24 cellular contexts compared by ENCODE assay signal in genomic region chr9:9892217-9892616, GRCh38.
A peak's percentile ranks its signal among the peaks of the same experiment; 100 is the strongest.
DNase-seq lines count a peak whose midpoint lies in the region; ATAC-seq and TF ChIP-seq lines count a peak whose summit lies in the region.
"Had no signal": no experiment of that assay in that cellular context is flagged by ENCODE, and none has a peak within 500 bp of the region (broad histone marks: within the 10 kb centered on the region; RNA-seq: fewer than 3 reads in every experiment).

No MANE protein-coding gene starts in this region.

- H3K4me2 ChIP-seq in OCI-LY3 (ENCODE audit: low read length): 0 out of 2 replicates have a peak overlapping the region, but pooled peaks have one; percentile 2
- H3K4me2 ChIP-seq: BLaER1 treated with 17β-estradiol and CSF1 and Interleukin-3, amounts not matched to agents 10 nM and 100 nM had no signal

- POLR2A ChIA-PET in A673 (lab: Charles Lee; ENCODE audit: low non-redundant PET): no interaction called here

- no peak overlapping the region for H3K9ac ChIP-seq in OCI-LY3 (ENCODE audit: low read length)
- H3K9ac ChIP-seq: BLaER1 treated with 17β-estradiol and CSF1 and Interleukin-3, amounts not matched to agents 10 nM and 100 nM had no signal

- H3K27ac ChIP-seq in OCI-LY3 (ENCODE audit: low read length) (no peak overlapping the region), A673 (ENCODE audit: low read depth, low read length, poor library complexity, severe bottlenecking) (no peak overlapping the region)
- H3K27ac ChIP-seq: BLaER1 treated with 17β-estradiol and CSF1 and Interleukin-3, amounts not matched to agents 10 nM and 100 nM; RWPE1 had no signal

- H3K36me3 ChIP-seq in OCI-LY3 (replicated peaks; ENCODE audit: low read depth, low read length) (no peaks in the 10 kb centered on the region), A673 (ENCODE audit: insufficient read depth, low read length, poor library complexity, severe bottlenecking) (no peaks in the 10 kb centered on the region)
- H3K36me3 ChIP-seq: BLaER1 treated with 17β-estradiol and CSF1 and Interleukin-3, amounts not matched to agents 10 nM and 100 nM; HAP-1 had no signal

- H3K9me3 ChIP-seq in OCI-LY3 (ENCODE audit: insufficient read depth, low read length) (no peaks in the 10 kb centered on the region), A673 (ENCODE audit: low read depth, low read length, poor library complexity, severe bottlenecking) (no peaks in the 10 kb centered on the region)
- H3K9me3 ChIP-seq: HAP-1 had no signal

- CTCF ChIA-PET in A673 (lab: Charles Lee): no interaction called here

- peak; percentile 58 for ATAC-seq in GM18861 (IDR thresholded peaks at IDR 0.05; ENCODE audit: unreplicated experiment)
- ATAC-seq in GM21390 (IDR thresholded peaks at IDR 0.05; ENCODE audit: unreplicated experiment): peak; percentile 50
- peak; percentile 82 for ATAC-seq in HG03432 (IDR thresholded peaks at IDR 0.05; ENCODE audit: unreplicated experiment)
- no peak for ATAC-seq in esophagus mucosa
- ATAC-seq: GM12878 had no signal

- no peaks in the 10 kb centered on the region for H3K79me2 ChIP-seq in OCI-LY3 (ENCODE audit: low read length)

- intact Hi-C loops in A673 (cut with micrococcal nuclease; ENCODE audit: unreplicated experiment): no loop called here

- H4K20me1 ChIP-seq in OCI-LY3 (ENCODE audit: insufficient read depth, low read length): no peaks in the 10 kb centered on the region
- H4K20me1 ChIP-seq: BLaER1 treated with 17β-estradiol and CSF1 and Interleukin-3, amounts not matched to agents 10 nM and 100 nM had no signal

- DNase-seq in A673 (ENCODE audit: low spot score) (no peak), hippocampal formation (lab: John Stamatoyannopoulos, UW) (no peak)
- DNase-seq: AML-193; CD4-positive, alpha-beta T cell; DMS53; GOT3; HFFc6; KBM-7; NCI-H2029; NCI-H446; NCI-H524 treated with DMSO at 0.1 percent for 48 hours; NCI-H774; NK-92 treated with Interleukin-12 subunit alpha and Interleukin-12 subunit beta, amount 100 ng/mL, for 24 hours; SHP77 treated with DMSO at 0.1 percent for 48 hours; T-helper 1 cell had no signal

- BruUV-seq in A673 (replicated peaks; lab: Mats Ljungman, UMichigan): no TSS peak

- TF ChIP-seq CTCF in OCI-LY3 (IDR thresholded peaks at IDR 0.05; ENCODE audit: low read depth, low read length): no peak
- no peak for TF ChIP-seq CTCF in A673 (conservative IDR thresholded peaks at IDR 0.05; ENCODE audit: low read depth, low read length)

- H3K4me3 ChIP-seq in OCI-LY3 (ENCODE audit: low read length) (no peak overlapping the region), A673 (ENCODE audit: low read depth, low read length, poor library complexity, severe bottlenecking) (no peak overlapping the region)
- H3K4me3 ChIP-seq: BLaER1 treated with 17β-estradiol and CSF1 and Interleukin-3, amounts not matched to agents 10 nM and 100 nM; GM12878; HAP-1 had no signal

- H3K27me3 ChIP-seq in OCI-LY3 (ENCODE audit: low read depth, low read length) (no peaks in the 10 kb centered on the region), A673 (replicated peaks; ENCODE audit: insufficient read depth, low read depth, low read length, poor library complexity) (peaks cover 7% of the 10 kb centered on the region)
- H3K27me3 ChIP-seq: BLaER1 treated with 17β-estradiol and CSF1 and Interleukin-3, amounts not matched to agents 10 nM and 100 nM had no signal

- no peak overlapping the region for H2AFZ ChIP-seq in OCI-LY3 (ENCODE audit: low read depth, low read length)

- H3K4me1 ChIP-seq in OCI-LY3 (ENCODE audit: low read length) (peaks cover 5% of the 10 kb centered on the region; the same call in 1 of the 2 replicates), A673 (ENCODE audit: insufficient read depth, low read length, poor library complexity, severe bottlenecking) (no peaks in the 10 kb centered on the region)
